11 cellular contexts compared by ENCODE assay signal in the genomic region with DNA sequence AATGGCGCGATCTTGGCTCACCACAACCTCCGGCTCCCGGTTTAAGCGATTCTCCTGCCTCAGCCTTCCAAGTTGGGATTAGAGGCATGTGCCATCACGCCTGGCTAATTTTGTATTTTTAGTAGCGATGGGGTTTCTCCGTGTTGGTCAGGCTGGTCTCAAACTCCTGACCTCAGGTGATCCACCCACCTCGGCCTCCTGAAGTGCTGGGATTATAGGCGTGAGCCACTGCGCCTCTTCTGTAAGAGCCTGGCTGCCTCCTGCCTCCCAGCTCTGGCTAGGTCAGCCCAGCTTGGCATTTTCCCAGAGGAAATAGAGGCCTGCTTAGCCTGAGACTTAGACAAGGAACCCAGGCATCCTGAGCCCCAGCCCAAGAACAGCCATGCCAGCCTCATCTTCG. TPM values are rescaled to one million over a fixed set of nuclear protein-coding genes. Genes with fewer than 3 reads are reported as not detected.
DNase-seq lines count a peak whose midpoint lies in the region; ATAC-seq, FAIRE-seq and TF ChIP-seq lines count a peak whose summit lies in the region.
"Not testable (repeated sequence)": the region's sequence is repeated elsewhere in the genome, so short reads cannot be mapped to it uniquely, and the experiment has no call there.
"Had no signal": no experiment of that assay in that cellular context is flagged by ENCODE, and none has a peak within 500 bp of the region (broad histone marks: within the 10 kb centered on the region; RNA-seq: fewer than 3 reads in every experiment).

No MANE protein-coding gene starts in this region.

- in situ Hi-C loops in Panc1 (cut with HindIII; ENCODE audit: low pct_unique_long_range_greater_than_20kb, low sequenced_read_pairs) = not testable (repeated sequence)

- H3K4me3 Mint-ChIP-seq in activated CD8-positive, alpha-beta memory T cell treated with anti-CD3 and anti-CD28 coated beads, Interleukin-2, amount 10 ng/mL, durations not matched to agents 7 days and 5 days = peak overlapping the region; percentile 79
- H3K4me3 Mint-ChIP-seq in brain = peak overlapping the region in 4 of 5 experiments; percentile 30 to 61 (median 42)

- TF ChIP-seq CTCF in GM12864 (IDR thresholded peaks at IDR 0.05; ENCODE audit: low read depth, low read length, missing control alignments); Panc1 (IDR thresholded peaks at IDR 0.05); brain (conservative IDR thresholded peaks at IDR 0.05); gastroesophageal sphincter (IDR thresholded peaks at IDR 0.05); upper lobe of right lung (IDR thresholded peaks at IDR 0.05): not testable (repeated sequence)

- peak overlapping the region; percentile 95 for H3K4me3 ChIP-seq in GM12864 (ENCODE audit: low read depth, low read length)
- not testable (repeated sequence) for H3K4me3 ChIP-seq in Panc1 (ENCODE audit: low read depth in 2 of 2, low read length in 2 of 2); gastroesophageal sphincter; muscle layer of duodenum (ENCODE audit: low read depth in 1 of 2, low read length in 2 of 2); small intestine (ENCODE audit: low read depth in 1 of 2, low read length in 2 of 2)
- H3K4me3 ChIP-seq in upper lobe of right lung = peak overlapping the region; percentile 19

- H3K9me3 ChIP-seq in Panc1 (ENCODE audit: control insufficient read depth, insufficient read depth, low read depth, low read length); gastroesophageal sphincter; muscle layer of duodenum (ENCODE audit: control insufficient read depth in 1 of 2, low read length in 2 of 2); small intestine (ENCODE audit: control insufficient read depth, low read depth); upper lobe of right lung: not testable (repeated sequence)

- H3K27me3 ChIP-seq in Panc1 (ENCODE audit: control insufficient read depth, insufficient read depth, low read length); gastroesophageal sphincter; muscle layer of duodenum (ENCODE audit: low read depth, low read length); small intestine (ENCODE audit: control insufficient read depth in 2 of 2, insufficient read depth in 2 of 2, low read length in 2 of 2); upper lobe of right lung: not testable (repeated sequence)

- H3K27ac ChIP-seq in Panc1 (ENCODE audit: low read length) = not testable (repeated sequence)
- H3K27ac ChIP-seq in gastroesophageal sphincter (peak overlapping the region in 3 of 4 donors; percentile 56 to 87 (median 68)), muscle layer of duodenum (ENCODE audit: low read length) (peak overlapping the region; percentile 61), small intestine (ENCODE audit: low read depth in 1 of 2, low read length in 1 of 2) (peak overlapping the region; percentile 63 to 84), upper lobe of right lung (peak overlapping the region; percentile 84)

- POLR2A ChIA-PET in Panc1 (lab: Charles Lee) = interaction anchor here (0.6 kb wide), 1 partner anchor 257 kb away, joined by 12 read pairs; no protein-coding TSS in a partner anchor

- TF ChIP-seq EP300 in gastroesophageal sphincter (IDR thresholded peaks at IDR 0.05) = not testable (repeated sequence)

- TSS peak; percentile 50 for BruUV-seq in Panc1 (replicated peaks; lab: Mats Ljungman, UMichigan)

- H3K36me3 ChIP-seq in Panc1 (ENCODE audit: control insufficient read depth, insufficient read depth, low read length); gastroesophageal sphincter; muscle layer of duodenum (ENCODE audit: control insufficient read depth in 1 of 2, insufficient read depth in 2 of 2, low read length in 2 of 2); small intestine (ENCODE audit: control insufficient read depth in 2 of 2, insufficient read depth in 2 of 2, low read length in 2 of 2); upper lobe of right lung: not testable (repeated sequence)

- not testable (repeated sequence) for H3K9me3 Mint-ChIP-seq in activated CD8-positive, alpha-beta memory T cell treated with anti-CD3 and anti-CD28 coated beads, Interleukin-2, amount 10 ng/mL, durations not matched to agents 7 days and 5 days (ENCODE audit: low read depth); brain

- H3K4me1 ChIP-seq in Panc1 (ENCODE audit: control insufficient read depth, insufficient read depth, low read length) = peaks cover 64% of the 10 kb centered on the region
- peaks cover 0 to 94% (median 75%) of the 10 kb centered on the region in 3 donors for H3K4me1 ChIP-seq in gastroesophageal sphincter
- H3K4me1 ChIP-seq in muscle layer of duodenum (ENCODE audit: control insufficient read depth in 1 of 2, insufficient read depth in 2 of 2, low read length in 2 of 2) = peaks cover 59 to 87% of the 10 kb centered on the region in 2 donors
- peaks cover 6 to 52% of the 10 kb centered on the region in 2 donors for H3K4me1 ChIP-seq in small intestine (ENCODE audit: control insufficient read depth in 2 of 2, insufficient read depth in 1 of 2, low read depth in 1 of 2, low read length in 1 of 2)
- peaks cover 86% of the 10 kb centered on the region for H3K4me1 ChIP-seq in upper lobe of right lung

- TF ChIP-seq POLR2A in gastroesophageal sphincter (IDR thresholded peaks at IDR 0.05) = not testable (repeated sequence)

- intact Hi-C loops in Panc1 (cut with micrococcal nuclease; ENCODE audit: unreplicated experiment); upper lobe of right lung (cut with DNase I): not testable (repeated sequence)

- not testable (repeated sequence) for DNase-seq in GM12864 (ENCODE audit: low read depth); Panc1 (ENCODE audit: low read depth, low spot score); activated CD8-positive, alpha-beta memory T cell treated with anti-CD3 and anti-CD28 coated beads, Interleukin-2, amount 10 ng/mL, durations not matched to agents 7 days and 5 days; small intestine; upper lobe of right lung

- peaks cover 52% of the 10 kb centered on the region for H3K36me3 Mint-ChIP-seq in activated CD8-positive, alpha-beta memory T cell treated with anti-CD3 and anti-CD28 coated beads, Interleukin-2, amount 10 ng/mL, durations not matched to agents 7 days and 5 days
- not testable (repeated sequence) for H3K36me3 Mint-ChIP-seq in brain

- not testable (repeated sequence) for ATAC-seq in Panc1; activated CD8-positive, alpha-beta memory T cell treated with anti-CD3 and anti-CD28 coated beads, Interleukin-2, amount 10 ng/mL, durations not matched to agents 7 days and 5 days; gastroesophageal sphincter; upper lobe of right lung

- peaks cover 58% of the 10 kb centered on the region for H3K4me1 Mint-ChIP-seq in activated CD8-positive, alpha-beta memory T cell treated with anti-CD3 and anti-CD28 coated beads, Interleukin-2, amount 10 ng/mL, durations not matched to agents 7 days and 5 days
- H3K4me1 Mint-ChIP-seq in brain = peaks cover 90% of the 10 kb centered on the region

- CTCF ChIA-PET in Panc1 (lab: Charles Lee) = interaction anchor here (0.5 kb wide), 1 partner anchor 12 kb away, joined by 11 read pairs; no protein-coding TSS in a partner anchor
- CTCF ChIA-PET in activated CD8-positive, alpha-beta memory T cell treated with anti-CD3 and anti-CD28 coated beads, Interleukin-2, amount 10 ng/mL, durations not matched to agents 7 days and 5 days (lab: Charles Lee) = interaction anchor here (25.1 to 25.9 kb wide), 2 partner anchors 4 to 6 kb away, joined by 1355 read pairs; a partner anchor contains a TSS

- not testable (repeated sequence) for FAIRE-seq in small intestine (lab: Jason Lieb, UNC)

- peak overlapping the region; percentile 98 for H3K27ac Mint-ChIP-seq in activated CD8-positive, alpha-beta memory T cell treated with anti-CD3 and anti-CD28 coated beads, Interleukin-2, amount 10 ng/mL, durations not matched to agents 7 days and 5 days
- peak overlapping the region in 3 of 5 experiments; percentile 38 to 77 (median 72) for H3K27ac Mint-ChIP-seq in brain

- not testable (repeated sequence) for H3K27me3 Mint-ChIP-seq in activated CD8-positive, alpha-beta memory T cell treated with anti-CD3 and anti-CD28 coated beads, Interleukin-2, amount 10 ng/mL, durations not matched to agents 7 days and 5 days; brain

- 100% methylated on average over 1 of the region's 12 CpGs; no CpG with 5 or more reads in 1 of the 2 donors for WGBS in gastroesophageal sphincter (ENCODE audit: low coverage in 1 of 2), 2 donors
- WGBS in small intestine, 3 donors = 62 to 73% (median 62%) methylated on average over 12 of the region's 12 CpGs

RNA-seq across cellular contexts. Expression of a gene that starts 4.2 kb away (rescaled TPM):
- total RNA-seq in Panc1 (2021; ENCODE audit: unreplicated experiment) (81.4 TPM), gastroesophageal sphincter (10 to 100 TPM in 3 of 4 donors, 1 to 10 TPM in 1; 8.4 to 23.1 (median 18.2) TPM), upper lobe of right lung (65.6 TPM)
- 112 TPM for polyA plus RNA-seq in Panc1 (2012; ENCODE audit: insufficient read length)
- total RNA-seq in activated CD8-positive, alpha-beta memory T cell treated with anti-CD3 and anti-CD28 coated beads, Interleukin-2, amount 10 ng/mL, durations not matched to agents 7 days and 5 days = 100 to 1,000 TPM; 349 to 369 TPM
- polyA plus RNA-seq in brain (ENCODE audit: insufficient read depth, low read depth, low replicate concordance) (66.2 TPM), small intestine (10 to 100 TPM; 39.4 to 76.8 (median 47.4) TPM)

RNA-seq across cellular contexts. Expression of a gene that starts 26.6 kb away (rescaled TPM):
- total RNA-seq in Panc1 (2021; ENCODE audit: unreplicated experiment) (not detected), gastroesophageal sphincter (under 1 TPM in 1 of 4 donors, not detected in 3; 0.27 TPM), upper lobe of right lung (not detected)
- polyA plus RNA-seq in Panc1 (2012; ENCODE audit: insufficient read length) = not detected
- not detected for total RNA-seq in activated CD8-positive, alpha-beta memory T cell treated with anti-CD3 and anti-CD28 coated beads, Interleukin-2, amount 10 ng/mL, durations not matched to agents 7 days and 5 days
- polyA plus RNA-seq in brain (ENCODE audit: insufficient read depth, low read depth, low replicate concordance) (not detected), small intestine (under 1 TPM in 1 of 3 donors, not detected in 2; 0.46 TPM)
- total RNA-seq: HT-29, renal cortical epithelial cell, SJSA1 had no signal

RNA-seq across cellular contexts. Expression of a gene that starts 37.4 kb away (rescaled TPM):
- total RNA-seq in Panc1 (2021; ENCODE audit: unreplicated experiment) (not detected), gastroesophageal sphincter (not detected), upper lobe of right lung (0.32 TPM)
- not detected for polyA plus RNA-seq in Panc1 (2012; ENCODE audit: insufficient read length)
- total RNA-seq in activated CD8-positive, alpha-beta memory T cell treated with anti-CD3 and anti-CD28 coated beads, Interleukin-2, amount 10 ng/mL, durations not matched to agents 7 days and 5 days = not detected
- polyA plus RNA-seq in brain (ENCODE audit: insufficient read depth, low read depth, low replicate concordance) (not detected), small intestine (not detected)
- total RNA-seq: HT-29, renal cortical epithelial cell, SJSA1 had no signal

RNA-seq across cellular contexts. Expression of a gene that starts 40.3 kb away (rescaled TPM):
- total RNA-seq in Panc1 (2021; ENCODE audit: unreplicated experiment) (not detected), gastroesophageal sphincter (not detected), upper lobe of right lung (not detected)
- polyA plus RNA-seq in Panc1 (2012; ENCODE audit: insufficient read length) = not detected
- total RNA-seq in activated CD8-positive, alpha-beta memory T cell treated with anti-CD3 and anti-CD28 coated beads, Interleukin-2, amount 10 ng/mL, durations not matched to agents 7 days and 5 days = under 1 TPM in 1 of 2 experiments, not detected in 1; 0.35 TPM
- polyA plus RNA-seq in brain (ENCODE audit: insufficient read depth, low read depth, low replicate concordance) (2.1 TPM), small intestine (1 to 10 TPM in 1 of 3 donors, not detected in 2; 1.1 TPM)
- total RNA-seq: renal cortical epithelial cell, SJSA1 had no signal

RNA-seq across cellular contexts. Expression of a gene that starts 56.9 kb away (rescaled TPM):
- 73.3 TPM for total RNA-seq in Panc1 (2021; ENCODE audit: unreplicated experiment)
- polyA plus RNA-seq in Panc1 (2012; ENCODE audit: insufficient read length) = 55.5 TPM
- 10 to 100 TPM; 48.5 to 58.6 TPM for total RNA-seq in activated CD8-positive, alpha-beta memory T cell treated with anti-CD3 and anti-CD28 coated beads, Interleukin-2, amount 10 ng/mL, durations not matched to agents 7 days and 5 days
- 25.2 TPM for polyA plus RNA-seq in brain (ENCODE audit: insufficient read depth, low read depth, low replicate concordance)
- 10 to 100 TPM; 26.4 to 51.8 (median 32.7) TPM for total RNA-seq in gastroesophageal sphincter
- polyA plus RNA-seq in small intestine = 100 to 1,000 TPM in 1 of 3 donors, 10 to 100 TPM in 2; 38.2 to 111 (median 71.1) TPM
- 43.9 TPM for total RNA-seq in upper lobe of right lung
